ENCODE assay signal across 9 cellular contexts in the genomic region with DNA sequence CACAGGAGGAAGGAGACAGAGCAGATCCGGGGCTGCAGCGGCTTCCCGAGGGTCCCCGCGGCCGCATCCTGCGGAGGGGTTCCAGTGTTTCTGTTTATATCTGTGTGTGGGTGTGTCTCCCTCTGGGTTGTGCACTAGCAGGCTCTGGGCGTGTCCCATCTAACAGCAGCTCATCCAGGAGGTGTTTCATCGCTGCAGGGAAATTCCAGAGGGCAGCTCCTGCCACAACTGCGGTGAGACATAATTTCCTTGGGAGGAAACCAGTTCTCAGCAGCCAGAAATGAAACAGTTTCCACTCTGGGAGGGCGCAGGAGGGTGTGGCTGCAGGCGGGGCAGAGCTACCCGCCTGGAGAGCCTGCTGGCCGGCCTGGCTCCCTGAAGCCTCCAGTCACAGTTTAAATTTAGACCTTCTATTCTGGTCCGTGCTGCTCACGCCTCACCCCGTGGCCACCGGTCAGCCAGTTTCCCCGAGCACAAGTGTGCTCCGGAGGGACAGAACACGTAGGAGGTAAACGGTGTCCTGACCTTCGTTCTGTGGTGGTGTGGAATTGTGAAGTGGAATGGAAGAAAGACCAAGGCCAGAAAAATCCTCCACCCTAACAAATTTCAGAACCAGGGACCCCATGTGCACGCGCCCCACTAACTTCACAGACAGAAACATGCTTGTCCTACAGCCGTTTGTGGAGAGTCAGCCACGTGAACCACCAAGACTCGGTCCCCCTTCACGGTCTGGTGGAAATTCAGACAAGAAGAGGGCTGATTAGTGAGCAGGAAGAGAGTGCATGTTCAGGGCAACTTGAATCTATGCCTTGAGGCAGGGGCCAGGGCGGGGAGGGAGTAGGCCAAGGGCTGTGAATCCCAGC. TPM values are rescaled to one million over a fixed set of nuclear protein-coding genes. Genes with fewer than 3 reads are reported as not detected.
DNase-seq lines count a peak whose midpoint lies in the region; ATAC-seq, FAIRE-seq and TF ChIP-seq lines count a peak whose summit lies in the region.
"Had no signal": no experiment of that assay in that cellular context is flagged by ENCODE, and none has a peak within 500 bp of the region (broad histone marks: within the 10 kb centered on the region; RNA-seq: fewer than 3 reads in every experiment).

No MANE protein-coding gene starts in this region.

- H3K27ac Mint-ChIP-seq in Caco-2 (ENCODE audit: unreplicated experiment) (peak overlapping the region; percentile 92), natural killer cell (peak overlapping the region in 1 of 2 donors; percentile 48)

- peak; percentile 61 to 72 (median 64) for ATAC-seq in natural killer cell

- H3K36me3 Mint-ChIP-seq in Caco-2 (ENCODE audit: insufficient read depth, unreplicated experiment) (peaks cover 14% of the 10 kb centered on the region), natural killer cell (no peaks in the 10 kb centered on the region)

- H3K4me1 ChIP-seq in Caco-2, result peaks cover 8% of the 10 kb centered on the region
- H3K4me1 ChIP-seq in stomach, result peaks cover 35 to 46% (median 41%) of the 10 kb centered on the region in 4 donors
- H3K4me1 ChIP-seq in mesendoderm (ENCODE audit: control insufficient read depth, low read depth, low read length), result no peaks in the 10 kb centered on the region

- no peak overlapping the region for H2BK15ac ChIP-seq in mesendoderm (replicated peaks; ENCODE audit: low read depth)

- H3K27me3 Mint-ChIP-seq in Caco-2 (ENCODE audit: insufficient read depth, unreplicated experiment) (no peaks in the 10 kb centered on the region), natural killer cell (ENCODE audit: low read depth in 2 of 2) (peaks cover 0 to 2% of the 10 kb centered on the region in 2 donors)

- TF ChIP-seq CTCF in Caco-2 (IDR thresholded peaks at IDR 0.05; ENCODE audit: insufficient read depth in 1 of 2, low read depth in 1 of 2, low read length in 1 of 2, severe bottlenecking in 1 of 2, unreplicated experiment in 1 of 2), result no peak
- no peak for TF ChIP-seq CTCF in natural killer cell (IDR thresholded peaks at IDR 0.05)
- TF ChIP-seq CTCF in stomach (IDR thresholded peaks at IDR 0.05), result no peak

- POLR2A ChIA-PET in Caco-2 (lab: Charles Lee), result interaction anchor here (0.6 to 1.4 kb wide), 7 partner anchors 9 to 65 kb away, joined by 3 to 15 read pairs (median 4); a partner anchor contains a TSS

- no peak overlapping the region for H2BK120ac ChIP-seq in mesendoderm (ENCODE audit: low read depth, low read length)

- CTCF ChIA-PET in Caco-2 (lab: Charles Lee), result interaction anchor here (0.9 to 1.9 kb wide), 5 partner anchors 21 to 35 kb away, joined by 3 to 13 read pairs (median 8); no protein-coding TSS in a partner anchor

- no peak overlapping the region for H4K5ac ChIP-seq in mesendoderm (ENCODE audit: low read length)

- DNase-seq in Caco-2 (peak; percentile 77 to 89), H4 (ENCODE audit: low spot score) (peak; percentile 97), NCI-H526 (lab: John Stamatoyannopoulos, UW) (peak; percentile 74 to 87), natural killer cell (no peak), stomach (peak; percentile 82), mesendoderm (no peak)
- DNase-seq in activated CD8-positive, alpha-beta memory T cell treated with anti-CD3 and anti-CD28 coated beads for 4 hours (ENCODE audit: low read depth in 2 of 2), result peak; percentile 22 to 45

- peak; percentile 55 for FAIRE-seq in endometrium (lab: Jason Lieb, UNC)

- no peak overlapping the region for H3K4me2 ChIP-seq in mesendoderm (ENCODE audit: low read length)

- no peaks in the 10 kb centered on the region for H3K9me3 ChIP-seq in Caco-2
- H3K9me3 ChIP-seq in stomach, result no peaks in the 10 kb centered on the region

- BruUV-seq in Caco-2 (replicated peaks; lab: Mats Ljungman, UMichigan), result no TSS peak

- H3K27ac ChIP-seq in stomach, result peak overlapping the region; percentile 66 to 88 (median 86)
- H3K27ac ChIP-seq in mesendoderm (ENCODE audit: low read depth, low read length), result no peak overlapping the region
- H3K27ac ChIP-seq: VCaP had no signal

- H3K4me3 ChIP-seq in Caco-2 (ENCODE audit: low read depth, low read length), result no peak overlapping the region
- H3K4me3 ChIP-seq in stomach, result peak overlapping the region; percentile 8 to 26 (median 14)
- no peak overlapping the region for H3K4me3 ChIP-seq in mesendoderm (ENCODE audit: low read length)

- H3K27me3 ChIP-seq in Caco-2 (replicated peaks; ENCODE audit: control insufficient read depth, insufficient read depth, low read length) (no peaks in the 10 kb centered on the region), stomach (no peaks in the 10 kb centered on the region), mesendoderm (ENCODE audit: insufficient read depth, low read length, poor library complexity) (no peaks in the 10 kb centered on the region)

- TF ChIP-seq POLR2A in stomach (IDR thresholded peaks at IDR 0.05), result no peak

- H3K79me1 ChIP-seq in mesendoderm (ENCODE audit: low read length), result no peaks in the 10 kb centered on the region

- intact Hi-C loops in Caco-2 (cut with micrococcal nuclease; ENCODE audit: unreplicated experiment) (loop anchor here (1.0 to 2.0 kb wide), 2 partner anchors 22 to 31 kb away; no protein-coding TSS in a partner anchor), natural killer cell (cut with micrococcal nuclease) (no loop called here), stomach (cut with DNase I; ENCODE audit: low total_unique reads) (no loop called here)

- peak; percentile 62 for TF ChIP-seq EP300 in stomach (IDR thresholded peaks at IDR 0.05)

- H3K9me3 Mint-ChIP-seq in Caco-2 (ENCODE audit: unreplicated experiment) (no peaks in the 10 kb centered on the region), natural killer cell (no peaks in the 10 kb centered on the region)

- no peak overlapping the region for H3K56ac ChIP-seq in mesendoderm (ENCODE audit: low read length)

- H3K9ac ChIP-seq in mesendoderm (ENCODE audit: low read length), result no peak overlapping the region

- H3K36me3 ChIP-seq in Caco-2 (ENCODE audit: control insufficient read depth, insufficient read depth, low read length), result no peaks in the 10 kb centered on the region
- no peaks in the 10 kb centered on the region for H3K36me3 ChIP-seq in stomach
- H3K36me3 ChIP-seq in mesendoderm (ENCODE audit: control insufficient read depth, insufficient read depth, low read length), result no peaks in the 10 kb centered on the region

- H3K4me1 Mint-ChIP-seq in Caco-2 (ENCODE audit: low read depth, unreplicated experiment) (peaks cover 6% of the 10 kb centered on the region), natural killer cell (peaks cover 8 to 10% of the 10 kb centered on the region in 2 donors)

- WGBS in stomach, 5 donors, result 28 to 32% (median 29%) methylated on average over 30 of the region's 30 CpGs
- WGBS in mesendoderm (ENCODE audit: extremely low coverage, insufficient coverage, low lambda C conversion rate), result no CpG with 5 or more reads among the region's 30 CpGs

- no peak overlapping the region for H3K23ac ChIP-seq in mesendoderm (ENCODE audit: low read length)

- H3K4me3 Mint-ChIP-seq in Caco-2 (ENCODE audit: unreplicated experiment), result peak overlapping the region; percentile 66
- H3K4me3 Mint-ChIP-seq in natural killer cell, result peak overlapping the region; percentile 55

- no peak overlapping the region for H4K8ac ChIP-seq in mesendoderm (ENCODE audit: low read depth, low read length)

- no peaks in the 10 kb centered on the region for H3K79me2 ChIP-seq in mesendoderm (ENCODE audit: control insufficient read depth, insufficient read depth, low read length)

- no peak overlapping the region for H2AK5ac ChIP-seq in mesendoderm (ENCODE audit: low read length)

- H3K18ac ChIP-seq in mesendoderm (ENCODE audit: low read length), result no peak overlapping the region

- H3K4ac ChIP-seq in mesendoderm (ENCODE audit: low read depth, low read length), result no peak overlapping the region

- no peak overlapping the region for H2BK5ac ChIP-seq in mesendoderm (ENCODE audit: low read length)

RNA-seq across cellular contexts. Expression of a gene that starts 50.2 kb away (rescaled TPM):
- total RNA-seq in Caco-2 (2022), result not detected in 2 replicates
- total RNA-seq in H4 (2014; rRNA removed; shearing (Covaris generic)), result not detected in 2 replicates
- total RNA-seq in natural killer cell, result not detected
- not detected for total RNA-seq in stomach
- polyA plus RNA-seq in stomach, result not detected
- not detected for polyA plus RNA-seq in mesendoderm (2013, experiment 1 of 2)
- not detected for polyA plus RNA-seq in mesendoderm (2013, experiment 2 of 2)

Comparison
In these comparisons a context has a peak if more than half of its experiments do, and no peak if none do; other contexts are left out.
1. DNase-seq: peak in Caco-2 (2 of 2), H4 (single experiment), NCI-H526 (2 of 2), activated CD8-positive, alpha-beta memory T cell treated with anti-CD3 and anti-CD28 coated beads for 4 hours (2 of 2) and stomach (single experiment); none in natural killer cell (single experiment) and mesendoderm (single experiment).
2. H3K4me3 ChIP-seq: peak in stomach (4 of 4); none in Caco-2 (single experiment) and mesendoderm (single experiment).